Comparison of ENCODE assay signal across 8 cellular contexts in genomic region chr2:176001903-176002683, GRCh38. TPM values are rescaled to one million over a fixed set of nuclear protein-coding genes. Genes with fewer than 3 reads are reported as not detected.
A peak's percentile ranks its signal among the peaks of the same experiment; 100 is the strongest.
DNase-seq lines count a peak whose midpoint lies in the region; ATAC-seq and TF ChIP-seq lines count a peak whose summit lies in the region.

TSS of gene LNPK (minus strand) at chr2:176002267. CDS start at chr2:175995584, 6,683 bp downstream.

- DNase-seq in Ammon's horn (ENCODE audit: low spot score) (peak; percentile 95), GM19238 (ENCODE audit: insufficient read length, low spot score) (peak; percentile 87), NCI-H524 (lab: John Stamatoyannopoulos, UW) (peak; percentile 87 to 89), choroid plexus epithelial cell (ENCODE audit: low read depth) (peak; percentile 89)
- DNase-seq in activated CD4-positive, alpha-beta T cell treated with anti-CD3 and anti-CD28 coated beads for 36 hours: peak; percentile 95
- DNase-seq in stimulated activated CD4-positive, alpha-beta T cell treated with anti-CD3 and anti-CD28 coated beads, Interleukin-1b, Interleukin-23, amount 100 ng/mL, for 4 hours (ENCODE audit: low read depth in 2 of 2): peak; percentile 81 to 88

- no peaks in the 10 kb centered on the region for H3K36me3 Mint-ChIP-seq in activated CD4-positive, alpha-beta T cell treated with anti-CD3 and anti-CD28 coated beads for 36 hours (ENCODE audit: low read depth)

- no peaks in the 10 kb centered on the region for H3K9me3 Mint-ChIP-seq in activated CD4-positive, alpha-beta T cell treated with anti-CD3 and anti-CD28 coated beads for 36 hours (ENCODE audit: low read depth)

- intact Hi-C loops in activated CD4-positive, alpha-beta T cell treated with anti-CD3 and anti-CD28 coated beads for 36 hours (cut with DNase I, micrococcal nuclease): loop anchor here (2.0 to 5.0 kb wide), 6 partner anchors 95 to 1755 kb away; partner anchors contain the start of genes ATF2 (in 1 of the 2), ATP5MC3 (in 1 of the 2), HOXD12 (in 1 of the 2) and MTX2 (in 1 of the 2)

- peak within 1 kb of the TSS; percentile 99 for H3K4me3 Mint-ChIP-seq in activated CD4-positive, alpha-beta T cell treated with anti-CD3 and anti-CD28 coated beads for 36 hours

- ATAC-seq in HG03442 (IDR thresholded peaks at IDR 0.05; ENCODE audit: unreplicated experiment): peak; percentile 89
- peak; percentile 93 for ATAC-seq in activated CD4-positive, alpha-beta T cell treated with anti-CD3 and anti-CD28 coated beads for 36 hours

- peak within 1 kb of the TSS; percentile 63 for H3K27ac ChIP-seq in layer of hippocampus (ENCODE audit: low read depth, low read length)

- H3K27me3 ChIP-seq in layer of hippocampus (ENCODE audit: control insufficient read depth, insufficient read depth, low read length): no peaks in the 10 kb centered on the region

- H3K27me3 Mint-ChIP-seq in activated CD4-positive, alpha-beta T cell treated with anti-CD3 and anti-CD28 coated beads for 36 hours: no peaks in the 10 kb centered on the region

- CTCF ChIA-PET in activated CD4-positive, alpha-beta T cell treated with anti-CD3 and anti-CD28 coated beads for 36 hours (lab: Charles Lee): interaction anchor here (1.3 kb wide), 1 partner anchor 77 kb away, joined by 3 read pairs; no protein-coding TSS in a partner anchor

- POLR2A ChIA-PET in activated CD4-positive, alpha-beta T cell treated with anti-CD3 and anti-CD28 coated beads for 36 hours (lab: Charles Lee): interaction anchor here (0.5 to 0.6 kb wide), 2 partner anchors 18 to 58 kb away, joined by 3 read pairs; no protein-coding TSS in a partner anchor

- peaks cover 19% of the 10 kb centered on the region for H3K4me1 Mint-ChIP-seq in activated CD4-positive, alpha-beta T cell treated with anti-CD3 and anti-CD28 coated beads for 36 hours

- H3K4me3 ChIP-seq in choroid plexus epithelial cell (ENCODE audit: low read depth, low read length): peak within 1 kb of the TSS; percentile 85

- TF ChIP-seq CTCF in choroid plexus epithelial cell (conservative IDR thresholded peaks at IDR 0.05; ENCODE audit: low read depth, low read length): no peak

- peak within 1 kb of the TSS; percentile 95 for H3K27ac Mint-ChIP-seq in activated CD4-positive, alpha-beta T cell treated with anti-CD3 and anti-CD28 coated beads for 36 hours

RNA-seq across cellular contexts. Expression of gene LNPK, which starts in this region (rescaled TPM):
- 10 to 100 TPM; 27.3 to 36.0 TPM for total RNA-seq in activated CD4-positive, alpha-beta T cell treated with anti-CD3 and anti-CD28 coated beads for 36 hours

Comparison
In these comparisons a context has a peak if more than half of its experiments do, and no peak if none do; other contexts are left out.
1. Peak in every context shown above with its lines: DNase-seq, ATAC-seq, H3K4me3 ChIP-seq and H3K27ac ChIP-seq.